In genomic region chr4:73979407-73979806, GRCh38 we compare ENCODE assay signal across 1 cellular context.
A peak's percentile ranks its signal among the peaks of the same experiment; 100 is the strongest.
TF ChIP-seq lines count a peak whose summit lies in the region.

No MANE protein-coding gene starts in this region.

TF ChIP-seq in K562, 482 proteins besides CTCF, POLR2A, EP300 and RAD21:
- TF ChIP-seq CREB1 (IDR thresholded peaks at IDR 0.05) (no peak), CREB1 (CRISPR knock-in tag; IDR thresholded peaks at IDR 0.05) (no peak), ERF (CRISPR knock-in tag; IDR thresholded peaks at IDR 0.05) (no peak), ELF1 (tag; IDR thresholded peaks at IDR 0.05) (no peak), ZNF707 (CRISPR knock-in tag; conservative IDR thresholded peaks at IDR 0.05) (no peak), RBM39 (optimal IDR thresholded peaks at IDR 0.05; ENCODE audit: low read depth, low read length) (no peak), ZNF280B (CRISPR knock-in tag; IDR thresholded peaks at IDR 0.05) (no peak), ZSCAN32 (CRISPR knock-in tag; IDR thresholded peaks at IDR 0.05) (no peak), RBM25 (IDR thresholded peaks at IDR 0.05; ENCODE audit: low read depth, low read length, severe bottlenecking) (peak; percentile 2), KLF13 (tag; IDR thresholded peaks at IDR 0.05; ENCODE audit: borderline replicate concordance, low read depth) (no peak), PRDM10 (IDR thresholded peaks at IDR 0.05; ENCODE audit: partially characterized antibody) (peak; percentile 53), MGA (IDR thresholded peaks at IDR 0.05) (no peak), E2F5 (CRISPR knock-in tag; IDR thresholded peaks at IDR 0.05) (no peak)
